8 cellular contexts compared by ENCODE assay signal in genomic region chrX:13092455-13092941, GRCh38. TPM values are rescaled to one million over a fixed set of nuclear protein-coding genes. Genes with fewer than 3 reads are reported as not detected.
DNase-seq lines count a peak whose midpoint lies in the region; ATAC-seq, FAIRE-seq and TF ChIP-seq lines count a peak whose summit lies in the region.

No MANE protein-coding gene starts in this region.

- DNase-seq in SIG-M5 treated with dmso at 0.1 percent for 504 hours (lab: John Stamatoyannopoulos, UW; ENCODE audit: unreplicated experiment) (peak; percentile 86), NCI-H510A treated with DMSO at 0.1 percent for 48 hours (lab: John Stamatoyannopoulos, UW) (no peak), dorsolateral prefrontal cortex (no peak), HTR-8/SVneo (ENCODE audit: insufficient read length, low spot score) (no peak)
- peak; percentile 79 for DNase-seq in stimulated activated CD4-positive, alpha-beta T cell treated with anti-CD3 and anti-CD28 coated beads, Interleukin-15, amount 100 ng/mL, for 24 hours

- H3K27ac ChIP-seq in dorsolateral prefrontal cortex = peak overlapping the region in 10 of 59 donors; percentile 2 to 83 (median 56)

- H3K4me3 Mint-ChIP-seq in activated naive CD8-positive, alpha-beta T cell = peak overlapping the region; percentile 64

- H3K9me3 Mint-ChIP-seq in activated naive CD8-positive, alpha-beta T cell (ENCODE audit: low read depth) = no peaks in the 10 kb centered on the region

- no peaks in the 10 kb centered on the region for H3K27me3 Mint-ChIP-seq in activated naive CD8-positive, alpha-beta T cell

- peak; percentile 35 for TF ChIP-seq POLR2A in GM15510 (IDR thresholded peaks at IDR 0.05; ENCODE audit: borderline replicate concordance, extremely low read depth, insufficient read length)

- no peaks in the 10 kb centered on the region for H3K36me3 Mint-ChIP-seq in activated naive CD8-positive, alpha-beta T cell

- ATAC-seq in HG02763 (IDR thresholded peaks at IDR 0.05; ENCODE audit: unreplicated experiment) = peak; percentile 49

- peaks cover 85% of the 10 kb centered on the region for H3K4me1 Mint-ChIP-seq in activated naive CD8-positive, alpha-beta T cell (ENCODE audit: low read depth)

- peaks cover 0 to 42% (median 3%) of the 10 kb centered on the region in 45 donors for H3K27me3 ChIP-seq in dorsolateral prefrontal cortex

- FAIRE-seq in HTR-8/SVneo (lab: Jason Lieb, UNC) = no peak

- intact Hi-C loops in dorsolateral prefrontal cortex (cut with DNase I) = loop anchor here in 1 of 2 donors (5.0 to 10.0 kb wide), 2 partner anchors 72 to 115 kb away; partner anchors contain the start of gene TMSB4X

- no peak overlapping the region for H3K4me3 ChIP-seq in dorsolateral prefrontal cortex

- peak overlapping the region; percentile 93 for H3K27ac Mint-ChIP-seq in activated naive CD8-positive, alpha-beta T cell

- TF ChIP-seq CTCF in dorsolateral prefrontal cortex (IDR thresholded peaks at IDR 0.05 in 54 of 56, conservative IDR thresholded peaks at IDR 0.05 in 2 of 56; ENCODE audit: low read depth in 1 of 56, partially characterized antibody in 56 of 56) = no peak

RNA-seq across cellular contexts. Expression of gene FAM9C, which starts 48.1 kb away (rescaled TPM):
- 1 to 10 TPM in 1 of 120 experiments, under 1 TPM in 4, not detected in 115; 0.19 to 1.6 (median 0.33) TPM for total RNA-seq in dorsolateral prefrontal cortex

Comparison
In these comparisons a context has a peak if more than half of its experiments do, and no peak if none do; other contexts are left out.
1. DNase-seq: peak in SIG-M5 treated with dmso at 0.1 percent for 504 hours (single experiment) and stimulated activated CD4-positive, alpha-beta T cell treated with anti-CD3 and anti-CD28 coated beads, Interleukin-15, amount 100 ng/mL, for 24 hours (single experiment); none in NCI-H510A treated with DMSO at 0.1 percent for 48 hours (single experiment), dorsolateral prefrontal cortex (0 of 10) and HTR-8/SVneo (single experiment).